ENCODE assay signal across 21 cellular contexts in genomic region chr9:98607152-98607551, GRCh38.
"Had no signal": no experiment of that assay in that cellular context is flagged by ENCODE, and none has a peak within 500 bp of the region (broad histone marks: within the 10 kb centered on the region; RNA-seq: fewer than 3 reads in every experiment).

No MANE protein-coding gene starts in this region.

- ATAC-seq: activated T-helper 17 cell treated with anti-CD3 and anti-CD28 coated beads, Interleukin-2, amount 50 U/mL, for 72 hours; left lobe of liver; naive thymus-derived CD4-positive, alpha-beta T cell; right lobe of liver; stimulated activated naive CD8-positive, alpha-beta T cell treated with anti-CD3 and anti-CD28 coated beads, Interleukin-15, Interleukin-2, amounts not matched to agents 100 U/mL and 50 U/mL, for 24 hours; T-cell; upper lobe of right lung had no signal

- FAIRE-seq: endometrium, kidney, TTC549 had no signal

- DNase-seq: activated naive CD8-positive, alpha-beta T cell treated with anti-CD3 and anti-CD28 coated beads for 36 hours; activated T-cell treated with anti-CD3 and anti-CD28 coated beads, Interleukin-2, amount 50 U/mL, for 1 hour; amniotic stem cell; effector CD4-positive, alpha-beta T cell; erythroblast; heart right ventricle; kidney; naive thymus-derived CD4-positive, alpha-beta T cell; occipital lobe; right lobe of liver; stimulated activated CD4-positive, alpha-beta T cell treated with anti-CD3 and anti-CD28 coated beads, Interleukin-4, amount 100 ng/mL, for 24 hours; stimulated activated naive CD8-positive, alpha-beta T cell treated with anti-CD3 and anti-CD28 coated beads, Interleukin-15, Interleukin-2, amounts not matched to agents 100 U/mL and 50 U/mL, for 24 hours; T-cell; upper lobe of right lung; WERI-Rb-1 had no signal

- H3K27ac ChIP-seq: cardiac muscle cell, right lobe of liver, upper lobe of right lung, WERI-Rb-1 had no signal

- H3K9me3 ChIP-seq: heart right ventricle, right lobe of liver, upper lobe of right lung had no signal

- H3K4me3 ChIP-seq: cardiac muscle cell, heart right ventricle, lung, right lobe of liver, upper lobe of right lung had no signal

- H3K36me3 ChIP-seq: cardiac muscle cell, heart right ventricle, right lobe of liver, upper lobe of right lung, WERI-Rb-1 had no signal

- H3K27me3 ChIP-seq: cardiac muscle cell, right lobe of liver, upper lobe of right lung had no signal

- H3K4me1 ChIP-seq: right lobe of liver, upper lobe of right lung had no signal
